In genomic region chr17:81092518-81093095, GRCh38 we compare ENCODE assay signal across 26 cellular contexts. TPM values are rescaled to one million over a fixed set of nuclear protein-coding genes. Genes with fewer than 3 reads are reported as not detected.
A peak's percentile ranks its signal among the peaks of the same experiment; 100 is the strongest.
DNase-seq lines count a peak whose midpoint lies in the region; ATAC-seq and TF ChIP-seq lines count a peak whose summit lies in the region.
"Had no signal": no experiment of that assay in that cellular context is flagged by ENCODE, and none has a peak within 500 bp of the region (broad histone marks: within the 10 kb centered on the region; RNA-seq: fewer than 3 reads in every experiment).

No MANE protein-coding gene starts in this region.

- peaks cover 53% of the 10 kb centered on the region for H3K4me1 ChIP-seq in A673 (ENCODE audit: insufficient read depth, low read length, poor library complexity, severe bottlenecking)

- H3K27me3 ChIP-seq in A673 (replicated peaks; ENCODE audit: insufficient read depth, low read depth, low read length, poor library complexity) = no peaks in the 10 kb centered on the region
- H3K27me3 ChIP-seq: Peyer's patch, sigmoid colon, SJCRH30, upper lobe of right lung had no signal

- H3K36me3 ChIP-seq in A673 (ENCODE audit: insufficient read depth, low read length, poor library complexity, severe bottlenecking) = no peaks in the 10 kb centered on the region
- H3K36me3 ChIP-seq: SJCRH30 had no signal

- H3K9me3 ChIP-seq in A673 (ENCODE audit: low read depth, low read length, poor library complexity, severe bottlenecking) (no peaks in the 10 kb centered on the region), T-helper 17 cell (ENCODE audit: control insufficient read depth, low read length, poor library complexity, severe bottlenecking) (no peaks in the 10 kb centered on the region)
- H3K9me3 ChIP-seq: Caco-2, Peyer's patch, sigmoid colon, SJCRH30, upper lobe of right lung had no signal

- ATAC-seq in T-helper 17 cell (no peak), HG02759 (IDR thresholded peaks at IDR 0.05; ENCODE audit: unreplicated experiment) (no peak)
- ATAC-seq in activated CD4-positive, CD25-positive, alpha-beta regulatory T cell treated with anti-CD3 and anti-CD28 coated beads, Interleukin-2, amount 50 U/mL, for 24 hours = no peak
- ATAC-seq: activated T-helper 17 cell treated with anti-CD3 and anti-CD28 coated beads, Interleukin-2, amount 50 U/mL, for 72 hours; upper lobe of right lung had no signal

- peaks cover 36% of the 10 kb centered on the region for H3K4me1 Mint-ChIP-seq in T-helper 17 cell

- no TSS peak for BruUV-seq in A673 (replicated peaks; lab: Mats Ljungman, UMichigan)

- DNase-seq in A673 (ENCODE audit: low spot score) (no peak), T-helper 17 cell (no peak), epithelial cell of esophagus (ENCODE audit: low read depth) (peak; percentile 32), myocyte (ENCODE audit: low read depth) (peak; percentile 23), DMS153 treated with DMSO at 0.1 percent for 48 hours (lab: John Stamatoyannopoulos, UW; ENCODE audit: unreplicated experiment) (no peak)
- DNase-seq in stimulated activated CD4-positive, alpha-beta T cell treated with anti-CD3 and anti-CD28 coated beads, Interleukin-15, amount 100 ng/mL, for 24 hours = no peak
- DNase-seq: Caco-2; cerebellar nuclear complex; DND-41; GOT3; Kasumi-1; NCI-H1694; NCI-H2171; NCI-H526; Peyer's patch; sigmoid colon; SJCRH30; stimulated activated CD8-positive, alpha-beta memory T cell treated with anti-CD3 and anti-CD28 coated beads, Interleukin-4, amount 100 ng/mL, for 48 hours; upper lobe of right lung had no signal

- TF ChIP-seq CTCF in A673 (conservative IDR thresholded peaks at IDR 0.05; ENCODE audit: low read depth, low read length) = no peak
- TF ChIP-seq CTCF in epithelial cell of esophagus (IDR thresholded peaks at IDR 0.05; ENCODE audit: insufficient read depth, low read depth, low read length, missing control alignments) = no peak

- intact Hi-C loops in A673 (cut with micrococcal nuclease; ENCODE audit: unreplicated experiment) = no loop called here

- H3K4me3 ChIP-seq in A673 (ENCODE audit: low read depth, low read length, poor library complexity, severe bottlenecking) (no peak overlapping the region), epithelial cell of esophagus (ENCODE audit: low read length) (no peak overlapping the region)
- H3K4me3 ChIP-seq: lung, Peyer's patch, sigmoid colon, SJCRH30, upper lobe of right lung had no signal

- POLR2A ChIA-PET in A673 (lab: Charles Lee; ENCODE audit: low non-redundant PET) = no interaction called here

- H3K4me3 Mint-ChIP-seq in T-helper 17 cell = no peak overlapping the region
- H3K4me3 Mint-ChIP-seq: activated naive CD8-positive, alpha-beta T cell; activated T-helper 17 cell treated with anti-CD3 and anti-CD28 coated beads, Interleukin-2, amount 50 U/mL, for 72 hours; T-helper 1 cell treated with Interleukin-12 subunit alpha and Interleukin-12 subunit beta and Interleukin-4 antibody, amounts not matched to agents 30 μg/mL and 1 μg/mL, for 36 hours had no signal

- no peaks in the 10 kb centered on the region for H3K36me3 Mint-ChIP-seq in T-helper 17 cell (ENCODE audit: low read depth)
- H3K36me3 Mint-ChIP-seq: activated naive CD8-positive, alpha-beta T cell had no signal

- peak overlapping the region; percentile 37 for H3K27ac ChIP-seq in A673 (ENCODE audit: low read depth, low read length, poor library complexity, severe bottlenecking)
- H3K27ac ChIP-seq: Peyer's patch, SJCRH30 had no signal

- CTCF ChIA-PET in A673 (lab: Charles Lee) = no interaction called here

- H3K27me3 Mint-ChIP-seq in T-helper 17 cell = no peaks in the 10 kb centered on the region
- H3K27me3 Mint-ChIP-seq: activated naive CD8-positive, alpha-beta T cell; activated T-helper 17 cell treated with anti-CD3 and anti-CD28 coated beads, Interleukin-2, amount 50 U/mL, for 72 hours; progenitor cell of endocrine pancreas had no signal

- peak overlapping the region; percentile 79 for H3K27ac Mint-ChIP-seq in T-helper 17 cell
- H3K27ac Mint-ChIP-seq: activated naive CD8-positive, alpha-beta T cell; activated T-helper 17 cell treated with anti-CD3 and anti-CD28 coated beads, Interleukin-2, amount 50 U/mL, for 72 hours; progenitor cell of endocrine pancreas; T-helper 1 cell treated with Interleukin-12 subunit alpha and Interleukin-12 subunit beta and Interleukin-4 antibody, amounts not matched to agents 30 μg/mL and 1 μg/mL, for 36 hours had no signal

RNA-seq across cellular contexts. Expression of gene BAIAP2, which starts 57.7 kb away (rescaled TPM):
- total RNA-seq in A673 (2021) = 51.6 and 54.9 TPM in 2 replicates
- 10 to 100 TPM; 11.0 to 13.9 TPM for total RNA-seq in T-helper 17 cell
- 27.4 and 41.1 TPM in 2 replicates for total RNA-seq in myocyte
- polyA plus RNA-seq in myocyte (2012) = 102 TPM

Comparison
In these comparisons a context has a peak if more than half of its experiments do, and no peak if none do; other contexts are left out.
1. DNase-seq: peak in epithelial cell of esophagus (single experiment) and myocyte (single experiment); none in A673 (single experiment), T-helper 17 cell (0 of 3), stimulated activated CD4-positive, alpha-beta T cell treated with anti-CD3 and anti-CD28 coated beads, Interleukin-15, amount 100 ng/mL, for 24 hours (single experiment) and DMS153 treated with DMSO at 0.1 percent for 48 hours (single experiment).